Comparison of ENCODE assay signal across 22 cellular contexts in the genomic region with DNA sequence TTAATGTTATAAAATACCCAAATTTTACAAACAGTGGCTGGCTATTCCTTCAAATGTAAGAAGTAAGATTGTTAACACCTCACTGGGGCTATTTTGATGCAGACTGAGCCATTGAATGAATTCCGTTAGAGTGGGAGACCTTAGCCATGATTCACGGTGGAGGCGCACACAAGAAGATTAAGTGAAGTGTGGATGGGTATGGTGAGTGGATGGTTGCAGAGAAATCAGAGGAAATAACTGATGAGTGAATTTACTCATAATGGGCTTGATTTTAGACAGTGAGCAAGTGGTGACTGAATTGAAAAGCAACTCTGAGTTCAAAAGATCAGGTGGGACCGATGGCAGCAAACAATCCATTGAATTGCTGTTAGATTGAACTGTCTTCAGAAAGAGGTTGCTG.
DNase-seq lines count a peak whose midpoint lies in the region; ATAC-seq, FAIRE-seq and TF ChIP-seq lines count a peak whose summit lies in the region.
"Had no signal": no experiment of that assay in that cellular context is flagged by ENCODE, and none has a peak within 500 bp of the region (broad histone marks: within the 10 kb centered on the region; RNA-seq: fewer than 3 reads in every experiment).

No MANE protein-coding gene starts in this region.

- no peaks in the 10 kb centered on the region for H3K79me1 ChIP-seq in mesenchymal stem cell (replicated peaks; ENCODE audit: low read length, poor library complexity, severe bottlenecking)

- no peaks in the 10 kb centered on the region for H4K20me1 ChIP-seq in smooth muscle cell (ENCODE audit: low read depth)

- H3K27ac ChIP-seq in A549 (peak overlapping the region; percentile 64 to 94), ascending aorta (peak overlapping the region; percentile 78 to 88), mesenchymal stem cell (ENCODE audit: low read length, poor library complexity, severe bottlenecking) (no peak overlapping the region), smooth muscle cell (ENCODE audit: low read depth) (peak overlapping the region; percentile 49)
- H3K27ac ChIP-seq: epithelial cell of prostate, neutrophil had no signal

- no peak overlapping the region for H2BK5ac ChIP-seq in mesenchymal stem cell (ENCODE audit: low read depth, low read length, poor library complexity, severe bottlenecking)

- H3K4me1 ChIP-seq in A549 (peaks cover 72% of the 10 kb centered on the region), ascending aorta (peaks cover 6 to 29% of the 10 kb centered on the region in 2 donors), mesenchymal stem cell (ENCODE audit: control insufficient read depth, insufficient read depth, low read depth, low read length) (peaks cover 8% of the 10 kb centered on the region), smooth muscle cell (ENCODE audit: low read depth) (no peaks in the 10 kb centered on the region)

- WGBS in A549 (ENCODE audit: missing lambda C conversion rate), result 93% methylated on average over 4 of the region's 4 CpGs
- WGBS in mesenchymal stem cell, result 92% methylated on average over 4 of the region's 4 CpGs
- WGBS in smooth muscle cell (ENCODE audit: low lambda C conversion rate), result 79% methylated on average over 4 of the region's 4 CpGs

- no peak overlapping the region for H2BK15ac ChIP-seq in mesenchymal stem cell (ENCODE audit: low read depth, poor library complexity, severe bottlenecking)

- H3K27me3 ChIP-seq in ascending aorta (no peaks in the 10 kb centered on the region), mesenchymal stem cell (ENCODE audit: control insufficient read depth in 1 of 2, insufficient read depth in 1 of 2, low read length in 2 of 2) (no peaks in the 10 kb centered on the region), smooth muscle cell (ENCODE audit: low read depth) (no peaks in the 10 kb centered on the region)
- H3K27me3 ChIP-seq: heart right ventricle had no signal

- peak overlapping the region; percentile 36 for H4K91ac ChIP-seq in mesenchymal stem cell (ENCODE audit: low read length)

- no peak for DNase-seq in A549 (ENCODE audit: low read depth in 1 of 2, low spot score in 1 of 2)
- DNase-seq in ascending aorta (ENCODE audit: low spot score in 2 of 2), result no peak
- no peak for DNase-seq in mesenchymal stem cell
- no peak for DNase-seq in smooth muscle cell (lab: John Stamatoyannopoulos, UW; ENCODE audit: unreplicated experiment)
- DNase-seq in stimulated activated CD4-positive, alpha-beta T cell treated with anti-CD3 and anti-CD28 coated beads, Interleukin-15, amount 100 ng/mL, for 24 hours, result no peak
- no peak for DNase-seq in occipital lobe (lab: John Stamatoyannopoulos, UW)
- no peak for DNase-seq in NCI-H2171 treated with DMSO at 0.1 percent for 48 hours (lab: John Stamatoyannopoulos, UW)
- DNase-seq: activated CD4-positive, alpha-beta T cell treated with anti-CD3 and anti-CD28 coated beads for 48 hours; activated gamma-delta T cell; activated naive CD8-positive, alpha-beta T cell treated with anti-CD3 and anti-CD28 coated beads, Interleukin-2, amount 10 ng/mL, durations not matched to agents 7 days and 5 days; activated T-cell treated with anti-CD3 and anti-CD28 coated beads, Interleukin-2, amount 50 U/mL, for 24 hours; AML-193; CD8-positive, alpha-beta T cell; H7; heart right ventricle; NCI-H146; small intestine; stimulated activated CD4-positive, alpha-beta T cell treated with anti-CD3 and anti-CD28 coated beads, Interleukin-2, amount 100 ng/mL, for 24 hours had no signal

- H3K9me3 ChIP-seq in A549 (no peaks in the 10 kb centered on the region), ascending aorta (no peaks in the 10 kb centered on the region), mesenchymal stem cell (ENCODE audit: control insufficient read depth, low read length) (no peaks in the 10 kb centered on the region), smooth muscle cell (replicated peaks; ENCODE audit: low read depth) (no peaks in the 10 kb centered on the region)
- H3K9me3 ChIP-seq: heart right ventricle, neutrophil had no signal

- no peak for TF ChIP-seq EP300 in A549 (IDR thresholded peaks at IDR 0.05)

- CTCF ChIA-PET in A549 (lab: Yijun Ruan, JAX), result interaction anchor here (0.7 to 1.8 kb wide), 4 partner anchors 36 to 169 kb away, joined by 3 to 6 read pairs (median 4); no protein-coding TSS in a partner anchor

- no peaks in the 10 kb centered on the region for H3K36me3 ChIP-seq in ascending aorta
- H3K36me3 ChIP-seq in mesenchymal stem cell (ENCODE audit: control insufficient read depth in 1 of 2, insufficient read depth in 2 of 2, low read depth in 1 of 2, low read length in 2 of 2), result peaks cover 7 to 18% of the 10 kb centered on the region in 2 experiments
- H3K36me3 ChIP-seq in smooth muscle cell (ENCODE audit: low read depth), result no peaks in the 10 kb centered on the region
- H3K36me3 ChIP-seq: neutrophil had no signal

- H3K9ac ChIP-seq in mesenchymal stem cell (ENCODE audit: low read length) (no peak overlapping the region), smooth muscle cell (ENCODE audit: low read depth) (no peak overlapping the region)

- ATAC-seq in A549 (no peak), HG03460 (IDR thresholded peaks at IDR 0.05; ENCODE audit: unreplicated experiment) (no peak)
- ATAC-seq: CD8-positive, alpha-beta T cell had no signal

- no peak overlapping the region for H2BK120ac ChIP-seq in mesenchymal stem cell (ENCODE audit: low read depth, low read length)

- TF ChIP-seq RAD21 in A549 (conservative IDR thresholded peaks at IDR 0.05 in 1 of 2, IDR thresholded peaks at IDR 0.05 in 1 of 2), result no peak

- peaks cover 12% of the 10 kb centered on the region for H3F3A ChIP-seq in smooth muscle cell (ENCODE audit: low read depth)

- H3K14ac ChIP-seq in mesenchymal stem cell (ENCODE audit: low read length in 2 of 2), result no peak overlapping the region

- TF ChIP-seq CTCF in A549 (IDR thresholded peaks at IDR 0.05) (no peak), ascending aorta (IDR thresholded peaks at IDR 0.05) (no peak), smooth muscle cell (IDR thresholded peaks at IDR 0.05; ENCODE audit: borderline replicate concordance, insufficient read depth, poor library complexity, severe bottlenecking) (no peak)

- H2AK5ac ChIP-seq in mesenchymal stem cell (ENCODE audit: low read length, severe bottlenecking), result no peak overlapping the region

- no peak overlapping the region for H4K8ac ChIP-seq in mesenchymal stem cell (ENCODE audit: low read length)

- TF ChIP-seq POLR2A in A549 (IDR thresholded peaks at IDR 0.05; ENCODE audit: low read length), result no peak

- H2BK12ac ChIP-seq in mesenchymal stem cell (ENCODE audit: low read length in 2 of 2), result peak overlapping the region; percentile 42 to 84

- H3K4me3 ChIP-seq in A549 (no peak overlapping the region), ascending aorta (no peak overlapping the region), mesenchymal stem cell (ENCODE audit: insufficient read depth in 1 of 2, low read depth in 1 of 2, low read length in 2 of 2) (no peak overlapping the region), smooth muscle cell (no peak overlapping the region)
- H3K4me3 ChIP-seq: heart right ventricle had no signal

- H2AFZ ChIP-seq in mesenchymal stem cell (ENCODE audit: low read depth, low read length) (no peak overlapping the region), smooth muscle cell (ENCODE audit: low read depth) (no peak overlapping the region)

- POLR2A ChIA-PET in A549 (lab: Yijun Ruan, JAX), result no interaction called here

- intact Hi-C loops in ascending aorta (cut with DNase I), result loop anchor here (5.0 to 10.0 kb wide), 2 partner anchors 70 to 1498 kb away; no protein-coding TSS in a partner anchor

- H3K23ac ChIP-seq in mesenchymal stem cell (ENCODE audit: low read length in 2 of 2), result no peak overlapping the region

- no peaks in the 10 kb centered on the region for H3K79me2 ChIP-seq in smooth muscle cell (ENCODE audit: low read depth)

- no peak for FAIRE-seq in A549 (lab: Jason Lieb, UNC)
- FAIRE-seq: GM12892, small intestine had no signal

- peak overlapping the region; percentile 17 to 79 for H3K4ac ChIP-seq in mesenchymal stem cell (ENCODE audit: low read depth in 1 of 2, low read length in 2 of 2)

- H3K18ac ChIP-seq in mesenchymal stem cell (ENCODE audit: low read depth in 1 of 2, low read length in 2 of 2), result peak overlapping the region; percentile 26 to 52

- H3K4me2 ChIP-seq in A549 (peak overlapping the region; percentile 43), mesenchymal stem cell (ENCODE audit: low read length, poor library complexity, severe bottlenecking) (no peak overlapping the region), smooth muscle cell (peak overlapping the region; percentile 36)

TF ChIP-seq in A549, 52 proteins besides CTCF, POLR2A, EP300 and RAD21:
- TF ChIP-seq CBX2 (IDR thresholded peaks at IDR 0.05; ENCODE audit: borderline replicate concordance, low read depth), result no peak
- TF ChIP-seq HOXB13 (CRISPR knock-in tag; IDR thresholded peaks at IDR 0.05; ENCODE audit: low read depth), result no peak
- TF ChIP-seq, protein P1, sequence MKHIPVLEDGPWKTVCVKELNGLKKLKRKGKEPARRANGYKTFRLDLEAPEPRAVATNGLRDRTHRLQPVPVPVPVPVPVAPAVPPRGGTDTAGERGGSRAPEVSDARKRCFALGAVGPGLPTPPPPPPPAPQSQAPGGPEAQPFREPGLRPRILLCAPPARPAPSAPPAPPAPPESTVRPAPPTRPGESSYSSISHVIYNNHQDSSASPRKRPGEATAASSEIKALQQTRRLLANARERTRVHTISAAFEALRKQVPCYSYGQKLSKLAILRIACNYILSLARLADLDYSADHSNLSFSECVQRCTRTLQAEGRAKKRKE (CRISPR knock-in tag; IDR thresholded peaks at IDR 0.05; ENCODE audit: low read depth), result no peak
- no peak for TF ChIP-seq FOSL2 (IDR thresholded peaks at IDR 0.05)
- TF ChIP-seq FOSL2 (CRISPR knock-in tag; IDR thresholded peaks at IDR 0.05), result no peak
- TF ChIP-seq HEYL (CRISPR knock-in tag; IDR thresholded peaks at IDR 0.05), result no peak
- TF ChIP-seq FOSB (CRISPR knock-in tag; IDR thresholded peaks at IDR 0.05), result no peak
